In genomic region chr6:149544646-149545257, GRCh38 we compare ENCODE assay signal across 8 cellular contexts. TPM values are rescaled to one million over a fixed set of nuclear protein-coding genes. Genes with fewer than 3 reads are reported as not detected.
DNase-seq lines count a peak whose midpoint lies in the region; ATAC-seq lines count a peak whose summit lies in the region.

No MANE protein-coding gene starts in this region.

- peak overlapping the region; percentile 95 for H3K27ac Mint-ChIP-seq in activated CD4-positive, alpha-beta memory T cell treated with anti-CD3 and anti-CD28 coated beads, Interleukin-2, amount 10 ng/mL, durations not matched to agents 7 days and 5 days

- H3K27ac ChIP-seq in stomach smooth muscle (ENCODE audit: low read length), result peak overlapping the region; percentile 99

- H3K9me3 ChIP-seq in iPS-15b (ENCODE audit: control insufficient read depth, insufficient read depth, low read length), result no peaks in the 10 kb centered on the region
- H3K9me3 ChIP-seq in stomach smooth muscle (ENCODE audit: control insufficient read depth in 2 of 2, low read length in 2 of 2), result no peaks in the 10 kb centered on the region

- no peaks in the 10 kb centered on the region for H3K27me3 ChIP-seq in iPS-15b (ENCODE audit: control insufficient read depth, insufficient read depth, low read length)
- H3K27me3 ChIP-seq in stomach smooth muscle (ENCODE audit: control insufficient read depth in 1 of 2, insufficient read depth in 2 of 2, low read length in 2 of 2), result no peaks in the 10 kb centered on the region

- CTCF ChIA-PET in activated CD4-positive, alpha-beta memory T cell treated with anti-CD3 and anti-CD28 coated beads, Interleukin-2, amount 10 ng/mL, durations not matched to agents 7 days and 5 days (lab: Charles Lee), result interaction anchor here (1.0 to 3.9 kb wide), 11 partner anchors 8 to 173 kb away, joined by 3 to 27 read pairs (median 5); partner anchors contain the start of genes LATS1 and ZC3H12D

- no peak for ATAC-seq in HG03280 (IDR thresholded peaks at IDR 0.05; ENCODE audit: unreplicated experiment)

- H3K36me3 ChIP-seq in iPS-15b (ENCODE audit: control insufficient read depth, insufficient read depth, low read length) (peaks cover 4% of the 10 kb centered on the region), stomach smooth muscle (ENCODE audit: control insufficient read depth in 2 of 2, insufficient read depth in 2 of 2, low read length in 2 of 2) (peaks cover 0 to 4% of the 10 kb centered on the region in 2 donors)

- DNase-seq in NCI-H1417 (lab: John Stamatoyannopoulos, UW) (peak in 2 of 3 experiments; percentile 47 to 60), NCI-H1417 treated with DMSO at 0.1 percent for 48 hours (lab: John Stamatoyannopoulos, UW) (no peak), NCI-H2196 (lab: John Stamatoyannopoulos, UW; ENCODE audit: unreplicated experiment) (no peak)
- no peak for DNase-seq in activated CD4-positive, alpha-beta memory T cell treated with anti-CD3 and anti-CD28 coated beads, Interleukin-2, amount 10 ng/mL, durations not matched to agents 7 days and 5 days
- DNase-seq in stimulated activated naive CD4-positive, alpha-beta T cell (lab: John Stamatoyannopoulos, UW), result no peak

- H3K27me3 Mint-ChIP-seq in activated CD4-positive, alpha-beta memory T cell treated with anti-CD3 and anti-CD28 coated beads, Interleukin-2, amount 10 ng/mL, durations not matched to agents 7 days and 5 days, result peaks cover 9% of the 10 kb centered on the region

- H3K4me1 ChIP-seq in iPS-15b (ENCODE audit: control insufficient read depth, insufficient read depth, low read length) (no peaks in the 10 kb centered on the region), stomach smooth muscle (ENCODE audit: control insufficient read depth, insufficient read depth, low read length) (peaks cover 18% of the 10 kb centered on the region)

- H3K9me3 Mint-ChIP-seq in activated CD4-positive, alpha-beta memory T cell treated with anti-CD3 and anti-CD28 coated beads, Interleukin-2, amount 10 ng/mL, durations not matched to agents 7 days and 5 days, result no peaks in the 10 kb centered on the region

- H3K9ac ChIP-seq in iPS-15b (ENCODE audit: low read depth, low read length) (peak overlapping the region; percentile 80), stomach smooth muscle (ENCODE audit: low read length in 2 of 2) (peak overlapping the region; percentile 100)

- H3K36me3 Mint-ChIP-seq in activated CD4-positive, alpha-beta memory T cell treated with anti-CD3 and anti-CD28 coated beads, Interleukin-2, amount 10 ng/mL, durations not matched to agents 7 days and 5 days (ENCODE audit: low read depth), result peaks cover 10% of the 10 kb centered on the region

- peaks cover 41% of the 10 kb centered on the region for H3K4me1 Mint-ChIP-seq in activated CD4-positive, alpha-beta memory T cell treated with anti-CD3 and anti-CD28 coated beads, Interleukin-2, amount 10 ng/mL, durations not matched to agents 7 days and 5 days

- H3K4me3 ChIP-seq in iPS-15b (ENCODE audit: low read depth, low read length), result peak overlapping the region; percentile 90
- H3K4me3 ChIP-seq in stomach smooth muscle (ENCODE audit: low read length in 2 of 2), result peak overlapping the region; percentile 98 to 100

- POLR2A ChIA-PET in activated CD4-positive, alpha-beta memory T cell treated with anti-CD3 and anti-CD28 coated beads, Interleukin-2, amount 10 ng/mL, durations not matched to agents 7 days and 5 days (lab: Charles Lee), result interaction anchor here (0.9 to 3.7 kb wide), 13 partner anchors 14 to 793 kb away, joined by 3 to 18 read pairs (median 6); partner anchors contain the start of genes GINM1, KATNA1, LATS1 and TAB2

- H3K4me3 Mint-ChIP-seq in activated CD4-positive, alpha-beta memory T cell treated with anti-CD3 and anti-CD28 coated beads, Interleukin-2, amount 10 ng/mL, durations not matched to agents 7 days and 5 days, result peak overlapping the region; percentile 97

RNA-seq across cellular contexts. Expression of gene PPIL4, which starts 1.1 kb away (rescaled TPM):
- 10 to 100 TPM; 17.0 to 18.3 TPM for total RNA-seq in activated CD4-positive, alpha-beta memory T cell treated with anti-CD3 and anti-CD28 coated beads, Interleukin-2, amount 10 ng/mL, durations not matched to agents 7 days and 5 days

RNA-seq across cellular contexts. Expression of gene GINM1, which starts 21.4 kb away (rescaled TPM):
- total RNA-seq in activated CD4-positive, alpha-beta memory T cell treated with anti-CD3 and anti-CD28 coated beads, Interleukin-2, amount 10 ng/mL, durations not matched to agents 7 days and 5 days, result 10 to 100 TPM; 18.1 to 18.4 TPM

RNA-seq across cellular contexts. Expression of gene ZC3H12D, which starts 59.9 kb away (rescaled TPM):
- total RNA-seq in activated CD4-positive, alpha-beta memory T cell treated with anti-CD3 and anti-CD28 coated beads, Interleukin-2, amount 10 ng/mL, durations not matched to agents 7 days and 5 days, result 10 to 100 TPM; 37.4 to 37.6 TPM

Comparison
In these comparisons a context has a peak if more than half of its experiments do, and no peak if none do; other contexts are left out.
1. DNase-seq: peak in NCI-H1417 (2 of 3); none in NCI-H1417 treated with DMSO at 0.1 percent for 48 hours (single experiment), activated CD4-positive, alpha-beta memory T cell treated with anti-CD3 and anti-CD28 coated beads, Interleukin-2, amount 10 ng/mL, durations not matched to agents 7 days and 5 days (single experiment), stimulated activated naive CD4-positive, alpha-beta T cell (0 of 6) and NCI-H2196 (single experiment).